In genomic region chr3:32147935-32148334, GRCh38 we compare ENCODE assay signal across 1 cellular context.
A peak's percentile ranks its signal among the peaks of the same experiment; 100 is the strongest.
TF ChIP-seq lines count a peak whose summit lies in the region.

No MANE protein-coding gene starts in this region.

TF ChIP-seq in HEK293, 187 proteins besides CTCF, POLR2A, EP300 and RAD21 (continued from another document and continues in another):
- TF ChIP-seq ZNF518A (tag by site-specific recombination; conservative IDR thresholded peaks at IDR 0.05; ENCODE audit: low read depth), result no peak
- no peak for TF ChIP-seq ZBTB20 (tag by site-specific recombination; IDR thresholded peaks at IDR 0.05)
- no peak for TF ChIP-seq SALL2 (tag by site-specific recombination; IDR thresholded peaks at IDR 0.05; ENCODE audit: borderline replicate concordance)
- TF ChIP-seq ZNF114 (tag by site-specific recombination; IDR thresholded peaks at IDR 0.05), result no peak
- no peak for TF ChIP-seq ZBTB7A (tag by site-specific recombination; IDR thresholded peaks at IDR 0.05; ENCODE audit: low read depth)
- TF ChIP-seq BCL11B (tag by site-specific recombination; IDR thresholded peaks at IDR 0.05; ENCODE audit: low read depth), result no peak
- TF ChIP-seq ZNF366 (tag by site-specific recombination; conservative IDR thresholded peaks at IDR 0.05), result peak; percentile 57
- no peak for TF ChIP-seq ZNF155 (tag by site-specific recombination; IDR thresholded peaks at IDR 0.05)
- no peak for TF ChIP-seq ZNF37A (tag by site-specific recombination; IDR thresholded peaks at IDR 0.05)
- TF ChIP-seq ZNF571 (tag by site-specific recombination; IDR thresholded peaks at IDR 0.05), result no peak
- TF ChIP-seq ZNF776 (tag by site-specific recombination; IDR thresholded peaks at IDR 0.05; ENCODE audit: borderline replicate concordance), result no peak
- TF ChIP-seq ZNF202 (tag by site-specific recombination; IDR thresholded peaks at IDR 0.05; ENCODE audit: borderline replicate concordance), result no peak
- no peak for TF ChIP-seq HIC1 (tag by site-specific recombination; IDR thresholded peaks at IDR 0.05)
- peak; percentile 79 for TF ChIP-seq ZNF843 (tag by site-specific recombination; IDR thresholded peaks at IDR 0.05)
- TF ChIP-seq ZNF645 (tag by site-specific recombination; IDR thresholded peaks at IDR 0.05), result no peak
- TF ChIP-seq PRDM1 (tag by site-specific recombination; IDR thresholded peaks at IDR 0.05), result no peak
- TF ChIP-seq ZBTB26 (tag by site-specific recombination; optimal IDR thresholded peaks at IDR 0.05), result no peak
- TF ChIP-seq ZFHX2 (tag by site-specific recombination; conservative IDR thresholded peaks at IDR 0.05), result no peak
- TF ChIP-seq ZNF211 (tag by site-specific recombination; IDR thresholded peaks at IDR 0.05; ENCODE audit: low read depth), result no peak
- no peak for TF ChIP-seq ZSCAN18 (tag by site-specific recombination; IDR thresholded peaks at IDR 0.05)
- TF ChIP-seq ZNF341 (tag by site-specific recombination; IDR thresholded peaks at IDR 0.05; ENCODE audit: low read depth), result no peak
- TF ChIP-seq ZNF133 (tag by site-specific recombination; IDR thresholded peaks at IDR 0.05), result no peak
- TF ChIP-seq ZNF558 (tag by site-specific recombination; IDR thresholded peaks at IDR 0.05), result no peak
- TF ChIP-seq HOXC10 (CRISPR knock-in tag; IDR thresholded peaks at IDR 0.05), result no peak
- TF ChIP-seq BCL6B (tag by site-specific recombination; IDR thresholded peaks at IDR 0.05), result no peak
- TF ChIP-seq BCL11A (tag by site-specific recombination; IDR thresholded peaks at IDR 0.05; ENCODE audit: low read depth), result peak; percentile 79
- TF ChIP-seq YY2 (tag by site-specific recombination; IDR thresholded peaks at IDR 0.05), result no peak
- no peak for TF ChIP-seq ZNF311 (tag by site-specific recombination; IDR thresholded peaks at IDR 0.05; ENCODE audit: borderline replicate concordance)
- no peak for TF ChIP-seq SP3 (tag by site-specific recombination; IDR thresholded peaks at IDR 0.05)
- TF ChIP-seq ZNF223 (tag by site-specific recombination; IDR thresholded peaks at IDR 0.05), result no peak
- TF ChIP-seq ZSCAN16 (tag by site-specific recombination; IDR thresholded peaks at IDR 0.05), result no peak
- TF ChIP-seq ZNF621 (tag by site-specific recombination; IDR thresholded peaks at IDR 0.05), result no peak
- TF ChIP-seq GFI1B (tag by site-specific recombination; IDR thresholded peaks at IDR 0.05), result peak; percentile 70
- TF ChIP-seq ZNF585B (tag by site-specific recombination; IDR thresholded peaks at IDR 0.05), result no peak
- TF ChIP-seq ZNF354C (tag by site-specific recombination; IDR thresholded peaks at IDR 0.05; ENCODE audit: borderline replicate concordance, low read depth), result no peak
- peak; percentile 65 for TF ChIP-seq PRDM4 (tag by site-specific recombination; IDR thresholded peaks at IDR 0.05)
- peak; percentile 56; the same call in 1 of the 2 replicates for TF ChIP-seq FEZF1 (tag by site-specific recombination; IDR thresholded peaks at IDR 0.05)
- TF ChIP-seq ZNF157 (tag by site-specific recombination; IDR thresholded peaks at IDR 0.05), result no peak
- no peak for TF ChIP-seq ZNF184 (tag by site-specific recombination; IDR thresholded peaks at IDR 0.05)
- no peak for TF ChIP-seq KLF1 (tag by site-specific recombination; IDR thresholded peaks at IDR 0.05)
- no peak for TF ChIP-seq ZBTB48 (tag by site-specific recombination; IDR thresholded peaks at IDR 0.05)
- no peak for TF ChIP-seq ZNF404 (tag by site-specific recombination; IDR thresholded peaks at IDR 0.05)
- no peak for TF ChIP-seq ZNF121 (tag by site-specific recombination; IDR thresholded peaks at IDR 0.05)
- no peak for TF ChIP-seq ZNF704 (tag by site-specific recombination; IDR thresholded peaks at IDR 0.05)
- peak; percentile 95 for TF ChIP-seq GLIS1 (tag by site-specific recombination; IDR thresholded peaks at IDR 0.05)
- TF ChIP-seq ZNF248 (tag by site-specific recombination; IDR thresholded peaks at IDR 0.05), result no peak
- TF ChIP-seq ZNF623 (tag by site-specific recombination; IDR thresholded peaks at IDR 0.05), result no peak
- no peak for TF ChIP-seq ZNF473 (tag by site-specific recombination; IDR thresholded peaks at IDR 0.05)
- no peak for TF ChIP-seq ZNF26 (tag by site-specific recombination; IDR thresholded peaks at IDR 0.05)
- no peak for TF ChIP-seq ZNF350 (tag by site-specific recombination; IDR thresholded peaks at IDR 0.05)
- peak; percentile 62; the same call in 1 of the 2 replicates for TF ChIP-seq ZNF501 (tag by site-specific recombination; IDR thresholded peaks at IDR 0.05)
- no peak for TF ChIP-seq ZNF560 (tag by site-specific recombination; IDR thresholded peaks at IDR 0.05; ENCODE audit: borderline replicate concordance)
- TF ChIP-seq MZF1 (tag by site-specific recombination; IDR thresholded peaks at IDR 0.05; ENCODE audit: borderline replicate concordance), result no peak
